In the genomic region with DNA sequence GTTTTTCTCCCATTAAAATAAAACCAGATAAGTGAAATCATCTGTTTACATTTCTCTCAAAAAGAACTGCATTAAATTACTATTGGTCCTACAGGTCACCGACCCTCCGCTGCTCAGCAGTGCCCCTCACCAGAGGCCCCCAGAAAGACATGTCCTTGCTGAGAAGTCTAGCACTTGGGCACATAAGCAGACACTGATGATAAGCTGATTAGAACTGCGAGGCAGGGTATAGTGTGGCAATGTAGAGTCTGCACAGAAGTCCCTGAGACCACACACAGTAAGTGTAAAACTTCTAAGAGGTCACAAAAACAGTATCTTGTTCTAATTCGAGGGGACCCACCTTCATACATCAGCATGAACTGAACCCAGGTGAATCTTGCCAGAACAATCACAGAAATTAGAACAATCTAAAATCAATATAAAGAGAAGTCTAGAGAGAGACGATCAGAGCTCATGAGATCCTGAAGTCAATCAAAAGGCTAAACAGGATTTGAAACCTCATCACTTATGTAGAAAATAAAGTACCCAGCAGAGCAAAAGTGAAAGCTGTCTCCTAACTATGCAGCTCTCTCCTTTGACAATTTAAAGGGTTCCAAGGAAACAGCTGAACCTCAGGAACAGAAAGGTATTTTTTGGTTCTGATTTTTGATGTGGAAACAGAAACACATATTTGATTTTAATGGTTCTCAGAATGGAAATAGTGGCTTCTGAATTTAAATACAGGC, we compare ENCODE assay signal across 19 cellular contexts.
DNase-seq lines count a peak whose midpoint lies in the region; ATAC-seq, FAIRE-seq and TF ChIP-seq lines count a peak whose summit lies in the region.
"Had no signal": no experiment of that assay in that cellular context is flagged by ENCODE, and none has a peak within 500 bp of the region (broad histone marks: within the 10 kb centered on the region; RNA-seq: fewer than 3 reads in every experiment).

No MANE protein-coding gene starts in this region.

- no peaks in the 10 kb centered on the region for H3K4me1 ChIP-seq in endocrine pancreas (ENCODE audit: control insufficient read depth, insufficient read depth, low read length)
- H3K4me1 ChIP-seq in neuronal stem cell (ENCODE audit: control insufficient read depth in 2 of 2, insufficient read depth in 1 of 2, low read depth in 1 of 2, low read length in 2 of 2), result no peaks in the 10 kb centered on the region
- H3K4me1 ChIP-seq in pancreas, result peaks cover 0 to 4% (median 0%) of the 10 kb centered on the region in 3 donors

- no peak overlapping the region for H3K4ac ChIP-seq in neuronal stem cell (ENCODE audit: low read length)

- no peaks in the 10 kb centered on the region for H3K36me3 Mint-ChIP-seq in activated naive CD4-positive, alpha-beta T cell treated with anti-CD3 and anti-CD28 coated beads, Interleukin-2, amount 10 ng/mL, durations not matched to agents 7 days and 5 days
- H3K36me3 Mint-ChIP-seq: CD4-positive, CD25-positive, alpha-beta regulatory T cell; CD8-positive, alpha-beta memory T cell had no signal

- no peak overlapping the region for H2AK5ac ChIP-seq in neuronal stem cell (ENCODE audit: low read depth, low read length)

- H3K79me1 ChIP-seq in neuronal stem cell (ENCODE audit: low read depth, low read length), result no peaks in the 10 kb centered on the region

- H3K4me2 ChIP-seq in neuronal stem cell (ENCODE audit: insufficient read depth, low read length, poor library complexity, severe bottlenecking), result no peak overlapping the region

- H3K36me3 ChIP-seq in endocrine pancreas (ENCODE audit: control insufficient read depth, insufficient read depth, low read length), result no peaks in the 10 kb centered on the region
- no peaks in the 10 kb centered on the region for H3K36me3 ChIP-seq in neuronal stem cell (replicated peaks in 1 of 2; ENCODE audit: control insufficient read depth in 2 of 2, insufficient read depth in 2 of 2, low read length in 2 of 2)
- H3K36me3 ChIP-seq in pancreas, result no peaks in the 10 kb centered on the region
- H3K36me3 ChIP-seq: BLaER1 treated with 17β-estradiol and CSF1 and Interleukin-3, amounts not matched to agents 10 nM and 100 nM had no signal

- no peak overlapping the region for H2BK15ac ChIP-seq in neuronal stem cell (ENCODE audit: low read length)

- no peak overlapping the region for H2AFZ ChIP-seq in neuronal stem cell (ENCODE audit: low read length)

- H3K18ac ChIP-seq in neuronal stem cell (ENCODE audit: low read length), result no peak overlapping the region

- H3K27me3 Mint-ChIP-seq in activated naive CD4-positive, alpha-beta T cell treated with anti-CD3 and anti-CD28 coated beads, Interleukin-2, amount 10 ng/mL, durations not matched to agents 7 days and 5 days, result no peaks in the 10 kb centered on the region
- H3K27me3 Mint-ChIP-seq: B cell; CD4-positive, CD25-positive, alpha-beta regulatory T cell; CD8-positive, alpha-beta memory T cell had no signal

- H2BK5ac ChIP-seq in neuronal stem cell (ENCODE audit: low read length), result no peak overlapping the region

- H4K91ac ChIP-seq in neuronal stem cell (ENCODE audit: low read depth, low read length, poor library complexity), result no peak overlapping the region

- no peaks in the 10 kb centered on the region for H3K9me3 ChIP-seq in endocrine pancreas (ENCODE audit: control insufficient read depth, low read length)
- peaks cover 0 to 2% of the 10 kb centered on the region in 2 donors for H3K9me3 ChIP-seq in neuronal stem cell (replicated peaks in 1 of 2; ENCODE audit: control insufficient read depth in 2 of 2, insufficient read depth in 1 of 2, low read depth in 1 of 2, low read length in 2 of 2)
- no peaks in the 10 kb centered on the region for H3K9me3 ChIP-seq in pancreas

- H3K4me3 Mint-ChIP-seq in activated naive CD4-positive, alpha-beta T cell treated with anti-CD3 and anti-CD28 coated beads, Interleukin-2, amount 10 ng/mL, durations not matched to agents 7 days and 5 days, result no peak overlapping the region
- H3K4me3 Mint-ChIP-seq: B cell; CD4-positive, CD25-positive, alpha-beta regulatory T cell; CD8-positive, alpha-beta memory T cell; HFFc6 had no signal

- no peak for ATAC-seq in pancreas
- ATAC-seq: HCT116 had no signal

- H3K4me3 ChIP-seq in endocrine pancreas (ENCODE audit: control insufficient read depth, insufficient read depth, low read length), result peak overlapping the region; percentile 35
- no peak overlapping the region for H3K4me3 ChIP-seq in neuronal stem cell (ENCODE audit: low read length in 2 of 2)
- H3K4me3 ChIP-seq in pancreas, result no peak overlapping the region
- H3K4me3 ChIP-seq: BLaER1 treated with 17β-estradiol and CSF1 and Interleukin-3, amounts not matched to agents 10 nM and 100 nM had no signal

- no peak overlapping the region for H3K27ac Mint-ChIP-seq in activated naive CD4-positive, alpha-beta T cell treated with anti-CD3 and anti-CD28 coated beads, Interleukin-2, amount 10 ng/mL, durations not matched to agents 7 days and 5 days
- H3K27ac Mint-ChIP-seq: B cell; CD8-positive, alpha-beta memory T cell; HFFc6 had no signal

- H3K27me3 ChIP-seq in endocrine pancreas (ENCODE audit: control insufficient read depth, insufficient read depth, low read length) (no peaks in the 10 kb centered on the region), neuronal stem cell (ENCODE audit: control insufficient read depth in 3 of 3, insufficient read depth in 3 of 3, low read depth in 1 of 3, low read length in 3 of 3) (no peaks in the 10 kb centered on the region), pancreas (peaks cover 0 to 4% (median 0%) of the 10 kb centered on the region in 4 donors)
- H3K27me3 ChIP-seq: BLaER1 treated with 17β-estradiol and CSF1 and Interleukin-3, amounts not matched to agents 10 nM and 100 nM had no signal

- TF ChIP-seq CTCF in pancreas (IDR thresholded peaks at IDR 0.05), result no peak

- no CpG with 5 or more reads among the region's 5 CpGs for WGBS in neuronal stem cell (ENCODE audit: extremely low coverage in 2 of 2, insufficient read length in 2 of 2, insufficient replicate concordance in 1 of 2), 2 donors
- 29 to 36% methylated on average over 5 of the region's 5 CpGs for WGBS in pancreas, 2 donors

- DNase-seq in NCI-H82 (lab: John Stamatoyannopoulos, UW) (peak; percentile 74), neuronal stem cell (ENCODE audit: low spot score) (no peak), pancreas (no peak), middle frontal gyrus (ENCODE audit: extremely low spot score, low spot score) (no peak), SKM-1 (lab: John Stamatoyannopoulos, UW; ENCODE audit: unreplicated experiment) (no peak)
- DNase-seq in activated naive CD4-positive, alpha-beta T cell treated with anti-CD3 and anti-CD28 coated beads, Interleukin-2, amount 10 ng/mL, durations not matched to agents 7 days and 5 days, result no peak
- DNase-seq: CD4-positive, CD25-positive, alpha-beta regulatory T cell; CD8-positive, alpha-beta memory T cell; COR-L47; DMS79 treated with DMSO at 0.1 percent for 48 hours; GF-D8; GOT3; H7; HFFc6; IMR-90 had no signal

- H4K8ac ChIP-seq in neuronal stem cell (ENCODE audit: low read depth, low read length), result no peak overlapping the region

- H3K23ac ChIP-seq in neuronal stem cell (ENCODE audit: low read depth, low read length, poor library complexity), result no peak overlapping the region

- H2BK120ac ChIP-seq in neuronal stem cell (ENCODE audit: low read depth, low read length), result no peak overlapping the region

- peaks cover 3% of the 10 kb centered on the region for H3K9me3 Mint-ChIP-seq in activated naive CD4-positive, alpha-beta T cell treated with anti-CD3 and anti-CD28 coated beads, Interleukin-2, amount 10 ng/mL, durations not matched to agents 7 days and 5 days

- CTCF ChIA-PET in activated naive CD4-positive, alpha-beta T cell treated with anti-CD3 and anti-CD28 coated beads, Interleukin-2, amount 10 ng/mL, durations not matched to agents 7 days and 5 days (lab: Charles Lee), result no interaction called here

- H3K9ac ChIP-seq in endocrine pancreas (ENCODE audit: control insufficient read depth, insufficient read depth, low read length) (no peak overlapping the region), neuronal stem cell (ENCODE audit: low read depth, low read length, poor library complexity) (peak overlapping the region; percentile 66)
- H3K9ac ChIP-seq: BLaER1 treated with 17β-estradiol and CSF1 and Interleukin-3, amounts not matched to agents 10 nM and 100 nM had no signal

- H3K14ac ChIP-seq in neuronal stem cell (ENCODE audit: low read length), result no peak overlapping the region

- H3K4me1 Mint-ChIP-seq in activated naive CD4-positive, alpha-beta T cell treated with anti-CD3 and anti-CD28 coated beads, Interleukin-2, amount 10 ng/mL, durations not matched to agents 7 days and 5 days, result no peaks in the 10 kb centered on the region
- H3K4me1 Mint-ChIP-seq: B cell; CD4-positive, CD25-positive, alpha-beta regulatory T cell; CD8-positive, alpha-beta memory T cell had no signal

- H3K27ac ChIP-seq in neuronal stem cell (replicated peaks; ENCODE audit: low read length), result no peak overlapping the region
- H3K27ac ChIP-seq in pancreas, result no peak overlapping the region

- FAIRE-seq in pancreas (lab: Jason Lieb, UNC), result no peak

- H2BK12ac ChIP-seq in neuronal stem cell (ENCODE audit: low read length), result no peak overlapping the region

- intact Hi-C loops in pancreas (cut with DNase I), result no loop called here
